Comparison of ENCODE assay signal across 18 cellular contexts in genomic region chr13:102839462-102839861, GRCh38.
"Had no signal": no experiment of that assay in that cellular context is flagged by ENCODE, and none has a peak within 500 bp of the region (broad histone marks: within the 10 kb centered on the region; RNA-seq: fewer than 3 reads in every experiment).

No MANE protein-coding gene starts in this region.

- DNase-seq: activated CD4-positive, alpha-beta T cell treated with anti-CD3 and anti-CD28 coated beads for 1 hour; activated CD4-positive, alpha-beta T cell treated with anti-CD3 and anti-CD28 coated beads, Interleukin-2, amount 50 U/mL, for 48 hours; activated CD8-positive, alpha-beta memory T cell treated with anti-CD3 and anti-CD28 coated beads, Interleukin-2, amount 10 ng/mL, durations not matched to agents 7 days and 5 days; activated naive CD8-positive, alpha-beta T cell treated with anti-CD3 and anti-CD28 coated beads, Interleukin-2, amount 10 ng/mL, durations not matched to agents 7 days and 5 days; activated T-cell treated with anti-CD3 and anti-CD28 coated beads, Interleukin-2, amount 50 U/mL, for 48 hours; central memory CD4-positive, alpha-beta T cell; lower lobe of right lung; midbrain; retina; stimulated activated CD4-positive, alpha-beta T cell treated with anti-CD3 and anti-CD28 coated beads, Interleukin-15, amount 100 ng/mL, for 24 hours; stimulated activated CD4-positive, alpha-beta T cell treated with anti-CD3 and anti-CD28 coated beads, Interleukin-4, amount 100 ng/mL, for 4 hours; stimulated activated naive CD8-positive, alpha-beta T cell treated with anti-CD3 and anti-CD28 coated beads, Interleukin-15, amount 100 ng/mL, for 72 hours; SW 1271; testis; upper lobe of right lung had no signal

- H3K36me3 ChIP-seq: neural progenitor cell had no signal

- H3K4me3 ChIP-seq: gastroesophageal sphincter, lower lobe of right lung, neural progenitor cell, testis, upper lobe of right lung had no signal

- H3K4me1 ChIP-seq: gastroesophageal sphincter, lower lobe of right lung, neural progenitor cell, parathyroid adenoma, testis, upper lobe of right lung had no signal

- H3K4me2 ChIP-seq: neural progenitor cell had no signal

- H3K27me3 ChIP-seq: gastroesophageal sphincter, neural progenitor cell, testis, upper lobe of right lung had no signal

- H3K9me3 ChIP-seq: gastroesophageal sphincter, lower lobe of right lung, testis, upper lobe of right lung had no signal

- H2AFZ ChIP-seq: neural progenitor cell, parathyroid adenoma had no signal

- H3K27ac ChIP-seq: gastroesophageal sphincter, lower lobe of right lung, neural progenitor cell, parathyroid adenoma, testis, upper lobe of right lung had no signal

- H3K9ac ChIP-seq: neural progenitor cell, parathyroid adenoma had no signal
